Comparison of ENCODE assay signal across 8 cellular contexts in the genomic region with DNA sequence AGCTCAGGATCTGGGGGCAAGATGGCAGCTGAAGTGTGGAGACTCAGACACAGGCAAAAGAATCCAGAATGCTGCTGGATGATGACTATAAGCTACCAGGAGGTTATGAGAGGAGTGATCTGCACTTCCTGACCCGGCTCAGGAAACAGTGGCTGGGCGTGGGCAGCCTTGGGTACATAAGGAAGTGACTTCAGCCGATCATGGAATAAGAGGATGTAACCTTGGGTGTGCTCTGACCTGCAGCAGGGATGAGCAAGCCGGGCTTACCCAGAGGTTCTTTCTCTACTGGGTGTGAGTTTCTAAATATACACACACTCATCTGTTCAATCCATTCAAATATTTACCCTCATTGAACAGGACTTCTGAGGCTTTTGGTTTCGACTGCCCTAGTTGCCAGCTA.
DNase-seq lines count a peak whose midpoint lies in the region; TF ChIP-seq lines count a peak whose summit lies in the region.

No MANE protein-coding gene starts in this region.

- TF ChIP-seq CTCF in GM12865 (IDR thresholded peaks at IDR 0.05; ENCODE audit: insufficient read depth, low read depth, low read length, missing control alignments) (no peak), HL-60 (IDR thresholded peaks at IDR 0.05; ENCODE audit: insufficient read depth, low read length) (no peak)

- DNase-seq in GM12865 (ENCODE audit: low read depth) (peak; percentile 60), HL-60 (ENCODE audit: low read depth in 1 of 2, low spot score in 1 of 2) (peak in 1 of 2 experiments; percentile 83), glomerular visceral epithelial cell (ENCODE audit: extremely low spot score) (peak; percentile 76), NCI-H524 treated with DMSO at 0.1 percent for 48 hours (lab: John Stamatoyannopoulos, UW) (no peak), G401 (ENCODE audit: low spot score) (no peak), ecto neural progenitor cell (ENCODE audit: low spot score) (no peak)
- DNase-seq in activated CD4-positive, alpha-beta T cell treated with anti-CD3 and anti-CD28 coated beads, Interleukin-2, amount 50 U/mL, for 48 hours = peak; percentile 63 to 76

- H3K27me3 ChIP-seq in HL-60 (ENCODE audit: insufficient read depth, poor library complexity, severe bottlenecking) = no peaks in the 10 kb centered on the region

- in situ Hi-C loops in G401 (cut with HindIII; ENCODE audit: low sequenced_read_pairs) = no loop called here

- H3K4me3 ChIP-seq in GM12865 (ENCODE audit: low read depth, low read length) (no peak overlapping the region), HL-60 (replicated peaks; ENCODE audit: insufficient read depth, low read length) (no peak overlapping the region), skin epidermis (no peak overlapping the region)

- H3K27ac ChIP-seq in HL-60 (replicated peaks) = peak overlapping the region; percentile 36
- peak overlapping the region in 17 of 21 experiments; percentile 8 to 79 (median 54) for H3K27ac ChIP-seq in skin epidermis

Comparison
In these comparisons a context has a peak if more than half of its experiments do, and no peak if none do; other contexts are left out.
1. DNase-seq: peak in GM12865 (single experiment), activated CD4-positive, alpha-beta T cell treated with anti-CD3 and anti-CD28 coated beads, Interleukin-2, amount 50 U/mL, for 48 hours (2 of 2) and glomerular visceral epithelial cell (single experiment); none in NCI-H524 treated with DMSO at 0.1 percent for 48 hours (single experiment), G401 (single experiment) and ecto neural progenitor cell (single experiment).